In genomic region chr9:90927496-90927895, GRCh38 we compare ENCODE assay signal across 22 cellular contexts.
"Had no signal": no experiment of that assay in that cellular context is flagged by ENCODE, and none has a peak within 500 bp of the region (broad histone marks: within the 10 kb centered on the region; RNA-seq: fewer than 3 reads in every experiment).

No MANE protein-coding gene starts in this region.

- H3K27ac Mint-ChIP-seq: activated B cell treated with CpG ODN at 0.5 μM for 24 hours; activated CD4-positive, alpha-beta T cell treated with anti-CD3 and anti-CD28 coated beads, Interleukin-2, amount 10 ng/mL, durations not matched to agents 24 days and 14 days; activated naive CD4-positive, alpha-beta T cell treated with anti-CD3 and anti-CD28 coated beads, Interleukin-2, amount 10 ng/mL, durations not matched to agents 7 days and 5 days; activated naive CD8-positive, alpha-beta T cell treated with anti-CD3 and anti-CD28 coated beads for 36 hours; T-helper 17 cell had no signal

- DNase-seq: activated B cell treated with CpG ODN at 0.5 μM for 24 hours; activated CD4-positive, alpha-beta T cell treated with anti-CD3 and anti-CD28 coated beads for 1 hour; activated CD4-positive, alpha-beta T cell treated with anti-CD3 and anti-CD28 coated beads, Interleukin-2, amount 10 ng/mL, durations not matched to agents 24 days and 14 days; activated CD4-positive, alpha-beta T cell treated with anti-CD3 and anti-CD28 coated beads, Interleukin-2, amount 50 U/mL, for 48 hours; activated CD8-positive, alpha-beta memory T cell treated with anti-CD3 and anti-CD28 coated beads for 24 hours; activated gamma-delta T cell; activated naive CD4-positive, alpha-beta T cell treated with anti-CD3 and anti-CD28 coated beads, Interleukin-2, amount 10 ng/mL, durations not matched to agents 7 days and 5 days; activated naive CD8-positive, alpha-beta T cell treated with anti-CD3 and anti-CD28 coated beads for 36 hours; activated T-cell treated with anti-CD3 and anti-CD28 coated beads, Interleukin-2, amount 50 U/mL, for 4 hours; brain microvascular endothelial cell; caudate nucleus; Kasumi-1; NCI-H1048; NCI-H146; NCI-H187 treated with DMSO at 0.1 percent for 48 hours; NCI-H2081 treated with DMSO at 0.1 percent for 48 hours; NCI-H446; NCI-H524; SIG-M5; T-helper 17 cell; T-helper 9 cell had no signal

- H3K4me3 ChIP-seq: K562 had no signal

- H3K4me1 Mint-ChIP-seq: activated CD4-positive, alpha-beta T cell treated with anti-CD3 and anti-CD28 coated beads, Interleukin-2, amount 10 ng/mL, durations not matched to agents 24 days and 14 days; activated naive CD4-positive, alpha-beta T cell treated with anti-CD3 and anti-CD28 coated beads, Interleukin-2, amount 10 ng/mL, durations not matched to agents 7 days and 5 days; activated naive CD8-positive, alpha-beta T cell treated with anti-CD3 and anti-CD28 coated beads for 36 hours; T-helper 17 cell had no signal

- H3K27ac ChIP-seq: brain microvascular endothelial cell had no signal

- H3K27me3 ChIP-seq: brain microvascular endothelial cell had no signal

- H3K4me3 Mint-ChIP-seq: activated B cell treated with CpG ODN at 0.5 μM for 24 hours; activated CD4-positive, alpha-beta T cell treated with anti-CD3 and anti-CD28 coated beads, Interleukin-2, amount 10 ng/mL, durations not matched to agents 24 days and 14 days; activated naive CD4-positive, alpha-beta T cell treated with anti-CD3 and anti-CD28 coated beads, Interleukin-2, amount 10 ng/mL, durations not matched to agents 7 days and 5 days; activated naive CD8-positive, alpha-beta T cell treated with anti-CD3 and anti-CD28 coated beads for 36 hours; activated T-cell treated with anti-CD3 and anti-CD28 coated beads, Interleukin-2, amount 50 U/mL, for 4 hours; T-helper 17 cell had no signal

- H3K36me3 Mint-ChIP-seq: activated naive CD4-positive, alpha-beta T cell treated with anti-CD3 and anti-CD28 coated beads, Interleukin-2, amount 10 ng/mL, durations not matched to agents 7 days and 5 days; activated naive CD8-positive, alpha-beta T cell treated with anti-CD3 and anti-CD28 coated beads for 36 hours had no signal

- ATAC-seq: activated T-cell treated with anti-CD3 and anti-CD28 coated beads, Interleukin-2, amount 50 U/mL, for 4 hours; K562; T-helper 17 cell had no signal

- H3K9me3 Mint-ChIP-seq: activated B cell treated with CpG ODN at 0.5 μM for 24 hours; activated CD4-positive, alpha-beta T cell treated with anti-CD3 and anti-CD28 coated beads, Interleukin-2, amount 10 ng/mL, durations not matched to agents 24 days and 14 days; activated naive CD4-positive, alpha-beta T cell treated with anti-CD3 and anti-CD28 coated beads, Interleukin-2, amount 10 ng/mL, durations not matched to agents 7 days and 5 days; activated naive CD8-positive, alpha-beta T cell treated with anti-CD3 and anti-CD28 coated beads for 36 hours; activated T-cell treated with anti-CD3 and anti-CD28 coated beads, Interleukin-2, amount 50 U/mL, for 4 hours had no signal

- H3K36me3 ChIP-seq: brain microvascular endothelial cell had no signal
